Comparison of ENCODE assay signal across 8 cellular contexts in genomic region chr14:28756896-28757570, GRCh38. TPM values are rescaled to one million over a fixed set of nuclear protein-coding genes. Genes with fewer than 3 reads are reported as not detected.
DNase-seq lines count a peak whose midpoint lies in the region; TF ChIP-seq lines count a peak whose summit lies in the region.

No MANE protein-coding gene starts in this region.

- CTCF ChIA-PET in AG04450 (lab: Charles Lee), result interaction anchor here (0.6 to 7.7 kb wide), 37 partner anchors 8 to 1686 kb away, joined by 3 to 101 read pairs (median 4); partner anchors contain the start of gene FOXG1

- H3K36me3 ChIP-seq in kidney epithelial cell (ENCODE audit: control insufficient read depth, insufficient read depth, low read length) (no peaks in the 10 kb centered on the region), ascending aorta (no peaks in the 10 kb centered on the region), Peyer's patch (no peaks in the 10 kb centered on the region)

- intact Hi-C loops in activated T-helper 1 cell treated with anti-CD3 and anti-CD28 coated beads, Interleukin-12 subunit alpha, Interleukin-12 subunit beta, Interleukin-2, Interleukin-4 antibody, amounts not matched to agents 30 ng/mL and 10 ng/mL and 1 ng/mL, durations not matched to agents 14 hours and 24 hours and 36 hours (cut with micrococcal nuclease), result loop anchor here (10.0 kb wide), 1 partner anchor 1688 kb away; no protein-coding TSS in a partner anchor
- intact Hi-C loops in ascending aorta (cut with DNase I), result no loop called here

- TF ChIP-seq CTCF in AG04450 (IDR thresholded peaks at IDR 0.05; ENCODE audit: low read depth, low read length) (peak; percentile 87), WI38 (IDR thresholded peaks at IDR 0.05; ENCODE audit: low read depth, low read length) (peak; percentile 64), kidney epithelial cell (IDR thresholded peaks at IDR 0.05; ENCODE audit: insufficient read depth, low read length, poor library complexity, severe bottlenecking) (peak; percentile 77), ascending aorta (IDR thresholded peaks at IDR 0.05) (peak in 1 of 3 experiments; percentile 15), Peyer's patch (IDR thresholded peaks at IDR 0.05) (peak in 3 of 6 experiments; percentile 25 to 29 (median 28))

- H3K27ac ChIP-seq in AG04450 (ENCODE audit: low read depth, low read length) (no peak overlapping the region), ascending aorta (no peak overlapping the region), Peyer's patch (no peak overlapping the region)

- no peak overlapping the region for H3K27ac Mint-ChIP-seq in activated T-helper 1 cell treated with anti-CD3 and anti-CD28 coated beads, Interleukin-12 subunit alpha, Interleukin-12 subunit beta, Interleukin-2, Interleukin-4 antibody, amounts not matched to agents 30 ng/mL and 10 ng/mL and 1 ng/mL, durations not matched to agents 14 hours and 24 hours and 36 hours

- H3K4me3 ChIP-seq in AG04450 (ENCODE audit: low read depth, low read length), result no peak overlapping the region
- H3K4me3 ChIP-seq in WI38 (ENCODE audit: low read depth, low read length), result no peak overlapping the region
- H3K4me3 ChIP-seq in kidney epithelial cell (ENCODE audit: low read depth, low read length), result no peak overlapping the region
- no peak overlapping the region for H3K4me3 ChIP-seq in ascending aorta
- no peak overlapping the region for H3K4me3 ChIP-seq in Peyer's patch

- no peak overlapping the region for H3K4me3 Mint-ChIP-seq in activated T-helper 1 cell treated with anti-CD3 and anti-CD28 coated beads, Interleukin-12 subunit alpha, Interleukin-12 subunit beta, Interleukin-2, Interleukin-4 antibody, amounts not matched to agents 30 ng/mL and 10 ng/mL and 1 ng/mL, durations not matched to agents 14 hours and 24 hours and 36 hours

- POLR2A ChIA-PET in AG04450 (lab: Yijun Ruan, JAX), result no interaction called here

- no peaks in the 10 kb centered on the region for H3K36me3 Mint-ChIP-seq in activated T-helper 1 cell treated with anti-CD3 and anti-CD28 coated beads, Interleukin-12 subunit alpha, Interleukin-12 subunit beta, Interleukin-2, Interleukin-4 antibody, amounts not matched to agents 30 ng/mL and 10 ng/mL and 1 ng/mL, durations not matched to agents 14 hours and 24 hours and 36 hours (ENCODE audit: low read depth)

- no peak for TF ChIP-seq POLR2A in Peyer's patch (IDR thresholded peaks at IDR 0.05)

- peaks cover 65% of the 10 kb centered on the region for H3K27me3 ChIP-seq in AG04450 (ENCODE audit: control insufficient read depth, insufficient read depth, low read length)
- peaks cover 73% of the 10 kb centered on the region for H3K27me3 ChIP-seq in kidney epithelial cell (ENCODE audit: control insufficient read depth, insufficient read depth, low read length)
- peaks cover 16% of the 10 kb centered on the region for H3K27me3 ChIP-seq in ascending aorta
- H3K27me3 ChIP-seq in Peyer's patch, result peaks cover 0 to 22% of the 10 kb centered on the region in 2 donors

- H3K9me3 ChIP-seq in AG04450 (ENCODE audit: control insufficient read depth, insufficient read depth, low read length) (peaks cover 3% of the 10 kb centered on the region; the same call in 1 of the 2 replicates), ascending aorta (no peaks in the 10 kb centered on the region), Peyer's patch (no peaks in the 10 kb centered on the region)

- H3K4me1 ChIP-seq in ascending aorta, result no peaks in the 10 kb centered on the region
- no peaks in the 10 kb centered on the region for H3K4me1 ChIP-seq in Peyer's patch

- peaks cover 62% of the 10 kb centered on the region for H3K27me3 Mint-ChIP-seq in activated T-helper 1 cell treated with anti-CD3 and anti-CD28 coated beads, Interleukin-12 subunit alpha, Interleukin-12 subunit beta, Interleukin-2, Interleukin-4 antibody, amounts not matched to agents 30 ng/mL and 10 ng/mL and 1 ng/mL, durations not matched to agents 14 hours and 24 hours and 36 hours (ENCODE audit: insufficient read depth)

- H3K9me3 Mint-ChIP-seq in activated T-helper 1 cell treated with anti-CD3 and anti-CD28 coated beads, Interleukin-12 subunit alpha, Interleukin-12 subunit beta, Interleukin-2, Interleukin-4 antibody, amounts not matched to agents 30 ng/mL and 10 ng/mL and 1 ng/mL, durations not matched to agents 14 hours and 24 hours and 36 hours, result peaks cover 5% of the 10 kb centered on the region

- DNase-seq in AG04450 (ENCODE audit: low read depth, low spot score), result no peak
- peak; percentile 81 for DNase-seq in HCEC 1CT
- no peak for DNase-seq in kidney epithelial cell (ENCODE audit: low read depth)
- no peak for DNase-seq in activated T-helper 1 cell treated with anti-CD3 and anti-CD28 coated beads, Interleukin-12 subunit alpha, Interleukin-12 subunit beta, Interleukin-2, Interleukin-4 antibody, amounts not matched to agents 30 ng/mL and 10 ng/mL and 1 ng/mL, durations not matched to agents 14 hours and 24 hours and 36 hours (ENCODE audit: low spot score)
- DNase-seq in NCI-H510A (lab: John Stamatoyannopoulos, UW), result no peak
- DNase-seq in ascending aorta (ENCODE audit: low spot score in 2 of 2), result no peak
- no peak for DNase-seq in Peyer's patch

- H3K4me1 Mint-ChIP-seq in activated T-helper 1 cell treated with anti-CD3 and anti-CD28 coated beads, Interleukin-12 subunit alpha, Interleukin-12 subunit beta, Interleukin-2, Interleukin-4 antibody, amounts not matched to agents 30 ng/mL and 10 ng/mL and 1 ng/mL, durations not matched to agents 14 hours and 24 hours and 36 hours (ENCODE audit: low read depth), result no peaks in the 10 kb centered on the region

RNA-seq across cellular contexts. Expression of gene FOXG1, which starts 9.6 kb away (rescaled TPM):
- polyA plus RNA-seq in AG04450 (2011; rRNA removed), result not detected in 2 replicates
- not detected in 2 replicates for polyA minus RNA-seq in AG04450 (2011; rRNA and poly(A)+ RNA removed)
- total RNA-seq in kidney epithelial cell, result 0.17 TPM in 1 of 2 replicates, not detected in the other
- total RNA-seq in activated T-helper 1 cell treated with anti-CD3 and anti-CD28 coated beads, Interleukin-12 subunit alpha, Interleukin-12 subunit beta, Interleukin-2, Interleukin-4 antibody, amounts not matched to agents 30 ng/mL and 10 ng/mL and 1 ng/mL, durations not matched to agents 14 hours and 24 hours and 36 hours, result not detected in 2 replicates
- not detected for total RNA-seq in ascending aorta
- not detected for total RNA-seq in Peyer's patch
